Comparison of ENCODE assay signal across 8 cellular contexts in the genomic region with DNA sequence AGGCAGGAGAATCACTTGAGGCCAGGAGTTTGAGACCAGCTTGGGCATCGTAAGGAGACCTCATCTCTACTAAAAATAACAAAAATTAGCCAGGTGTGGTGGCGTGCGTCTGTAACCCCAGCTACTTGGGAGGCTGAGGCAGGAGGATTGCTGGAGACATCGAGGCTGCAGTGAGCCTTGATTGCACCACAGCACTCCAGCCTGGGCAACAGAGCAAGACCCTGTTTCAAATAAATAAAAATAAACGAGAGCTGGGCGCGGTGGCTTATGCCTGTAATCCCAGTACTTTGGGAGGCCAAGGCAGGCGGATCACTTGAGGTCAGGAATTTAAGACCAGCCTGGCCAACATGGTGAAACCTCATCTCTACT. TPM values are rescaled to one million over a fixed set of nuclear protein-coding genes. Genes with fewer than 3 reads are reported as not detected.
DNase-seq lines count a peak whose midpoint lies in the region; ATAC-seq, FAIRE-seq and TF ChIP-seq lines count a peak whose summit lies in the region.
"Not testable (repeated sequence)": the region's sequence is repeated elsewhere in the genome, so short reads cannot be mapped to it uniquely, and the experiment has no call there.

No MANE protein-coding gene starts in this region.

- POLR2A ChIA-PET in HepG2 (lab: Yijun Ruan, JAX), result interaction anchor here (0.8 to 2.7 kb wide), 4 partner anchors 16 to 103 kb away, joined by 3 to 17 read pairs (median 4); a partner anchor contains a TSS

- H3K27ac Mint-ChIP-seq in CD14-positive monocyte, result peak overlapping the region; percentile 78 to 97 (median 88)
- H3K27ac Mint-ChIP-seq in osteocyte (ENCODE audit: unreplicated experiment), result not testable (repeated sequence)

- FAIRE-seq in HepG2 (lab: Jason Lieb, UNC), result not testable (repeated sequence)

- in situ Hi-C loops in HepG2 (cut with HindIII; ENCODE audit: extremely low pct_ligation_motif_present, low pct_unique_long_range_greater_than_20kb), result not testable (repeated sequence)

- TF ChIP-seq EP300 in HepG2 (IDR thresholded peaks at IDR 0.05; ENCODE audit: low read depth in 2 of 2, low read length in 2 of 2); HepG2 (CRISPR knock-in tag; IDR thresholded peaks at IDR 0.05; ENCODE audit: borderline replicate concordance): not testable (repeated sequence)

- H3K4me1 ChIP-seq in KMS-11 (ENCODE audit: low read depth, poor library complexity, severe bottlenecking) (peaks cover 25% of the 10 kb centered on the region), adipocyte (ENCODE audit: control insufficient read depth, insufficient read depth, low read length) (peaks cover 22% of the 10 kb centered on the region), HepG2 (ENCODE audit: insufficient read depth, low read length) (peaks cover 41% of the 10 kb centered on the region)
- not testable (repeated sequence) for H3K4me1 ChIP-seq in endocrine pancreas (ENCODE audit: control insufficient read depth, insufficient read depth, low read length)

- not testable (repeated sequence) for BruUV-seq in HepG2 (replicated peaks; lab: Mats Ljungman, UMichigan)

- H3K9me3 Mint-ChIP-seq in CD14-positive monocyte; osteocyte (ENCODE audit: unreplicated experiment): not testable (repeated sequence)

- not testable (repeated sequence) for H3K4me3 ChIP-seq in KMS-11 (IDR thresholded peaks at IDR 0.05; ENCODE audit: insufficient read depth, low read depth, low read length)
- peak overlapping the region; percentile 72; the same call in 1 of the 2 replicates for H3K4me3 ChIP-seq in WI38 (ENCODE audit: low read depth, low read length)
- peak overlapping the region; percentile 78 for H3K4me3 ChIP-seq in adipocyte (ENCODE audit: low read length)
- peak overlapping the region; percentile 28 for H3K4me3 ChIP-seq in endocrine pancreas (ENCODE audit: control insufficient read depth, insufficient read depth, low read length)
- H3K4me3 ChIP-seq in HepG2 (replicated peaks in 1 of 3; ENCODE audit: insufficient read depth in 1 of 3, low read depth in 2 of 3, low read length in 3 of 3), result peak overlapping the region; percentile 67 to 81 (median 81); a peak in 5 of 6 replicates

- intact Hi-C loops in CD14-positive monocyte (cut with micrococcal nuclease); HepG2 (cut with micrococcal nuclease; ENCODE audit: unreplicated experiment): not testable (repeated sequence)

- H3K9ac ChIP-seq in KMS-11, result not testable (repeated sequence)
- H3K9ac ChIP-seq in adipocyte (ENCODE audit: low read length) (peak overlapping the region; percentile 17), endocrine pancreas (ENCODE audit: control insufficient read depth, insufficient read depth, low read length) (peak overlapping the region; percentile 42), HepG2 (ENCODE audit: insufficient read depth, low read depth, low read length) (peak overlapping the region; percentile 24; the same call in 1 of the 2 replicates)

- H3K4me1 Mint-ChIP-seq in CD14-positive monocyte, result peaks cover 46% of the 10 kb centered on the region
- H3K4me1 Mint-ChIP-seq in osteocyte (ENCODE audit: unreplicated experiment), result peaks cover 29% of the 10 kb centered on the region

- H3K4me3 Mint-ChIP-seq in CD14-positive monocyte (peak overlapping the region; percentile 91 to 99), osteocyte (ENCODE audit: unreplicated experiment) (peak overlapping the region; percentile 40)

- not testable (repeated sequence) for DNase-seq in CD14-positive monocyte (ENCODE audit: low spot score); adipocyte (ENCODE audit: low read depth); HepG2 (ENCODE audit: low spot score); osteocyte (ENCODE audit: extremely low spot score, unreplicated experiment); substantia nigra (lab: John Stamatoyannopoulos, UW)

- not testable (repeated sequence) for TF ChIP-seq CTCF in CD14-positive monocyte (IDR thresholded peaks at IDR 0.05); KMS-11 (conservative IDR thresholded peaks at IDR 0.05; ENCODE audit: low read depth, low read length); WI38 (IDR thresholded peaks at IDR 0.05; ENCODE audit: low read depth, low read length); HepG2 (CRISPR knock-in tag; IDR thresholded peaks at IDR 0.05); osteocyte (IDR thresholded peaks at IDR 0.05)

- not testable (repeated sequence) for H3K79me2 ChIP-seq in KMS-11 (ENCODE audit: insufficient read depth, low read depth); HepG2 (ENCODE audit: insufficient read depth, low read length)

- not testable (repeated sequence) for H3K27ac ChIP-seq in KMS-11; HepG2 (ENCODE audit: extremely low read length, insufficient read depth, low read length)
- H3K27ac ChIP-seq in substantia nigra (ENCODE audit: low read depth, low read length, poor library complexity, severe bottlenecking), result peak overlapping the region; percentile 40

- ATAC-seq in HepG2, result not testable (repeated sequence)

- H3K36me3 ChIP-seq in KMS-11 (ENCODE audit: insufficient read depth); adipocyte (ENCODE audit: control insufficient read depth, insufficient read depth, low read length, severe bottlenecking); endocrine pancreas (ENCODE audit: control insufficient read depth, insufficient read depth, low read length); HepG2 (replicated peaks in 1 of 2; ENCODE audit: control insufficient read depth in 1 of 2, insufficient read depth in 2 of 2, low read length in 2 of 2): not testable (repeated sequence)

- TF ChIP-seq RAD21 in HepG2 (CRISPR knock-in tag; IDR thresholded peaks at IDR 0.05), result not testable (repeated sequence)

- H3K27me3 Mint-ChIP-seq in CD14-positive monocyte (ENCODE audit: low read depth in 3 of 3); osteocyte (ENCODE audit: unreplicated experiment): not testable (repeated sequence)

- H3K4me2 ChIP-seq in KMS-11, result peak overlapping the region; percentile 66
- peak overlapping the region; percentile 97 for H3K4me2 ChIP-seq in HepG2 (ENCODE audit: low read depth, low read length)

- TF ChIP-seq POLR2A in HepG2 (IDR thresholded peaks at IDR 0.05; ENCODE audit: insufficient read depth in 1 of 2, low read depth in 2 of 2, low read length in 2 of 2), result not testable (repeated sequence)

- CTCF ChIA-PET in HepG2 (lab: Yijun Ruan, JAX; ENCODE audit: low intra/inter-chr PET ratio, low total read pairs), result not testable (repeated sequence)

- H2AFZ ChIP-seq in KMS-11 (ENCODE audit: low read depth), result peak overlapping the region; percentile 94
- H2AFZ ChIP-seq in HepG2 (ENCODE audit: low read length), result not testable (repeated sequence)

- not testable (repeated sequence) for H3K27me3 ChIP-seq in KMS-11 (ENCODE audit: insufficient read depth, low read depth); adipocyte (replicated peaks; ENCODE audit: control insufficient read depth, insufficient read depth, low read length); endocrine pancreas (ENCODE audit: control insufficient read depth, insufficient read depth, low read length); HepG2 (ENCODE audit: control insufficient read depth in 1 of 2, insufficient read depth in 2 of 2, low read length in 2 of 2)

- WGBS in HepG2 (ENCODE audit: low lambda C conversion rate), result 85% methylated on average over 8 of the region's 8 CpGs

- H3K36me3 Mint-ChIP-seq in CD14-positive monocyte, result peaks cover 26 to 50% of the 10 kb centered on the region in 2 donors
- H3K36me3 Mint-ChIP-seq in osteocyte (ENCODE audit: unreplicated experiment), result not testable (repeated sequence)

- not testable (repeated sequence) for H3K9me3 ChIP-seq in adipocyte (ENCODE audit: control insufficient read depth, low read length); endocrine pancreas (ENCODE audit: control insufficient read depth, low read length); HepG2 (ENCODE audit: low read length)

- not testable (repeated sequence) for H4K20me1 ChIP-seq in KMS-11 (ENCODE audit: insufficient read depth); HepG2 (ENCODE audit: insufficient read depth, low read length)

RNA-seq across cellular contexts. Expression of a gene that starts 0.6 kb away (rescaled TPM):
- polyA plus RNA-seq in CD14-positive monocyte, result 10 to 100 TPM; 52.9 to 60.8 TPM
- total RNA-seq in HepG2 (2016; rRNA removed; fragmentation: Illumina TruSeq; extraction: Trizol), result 2.0 and 3.3 TPM in 2 replicates
- 0.26 and 0.40 TPM in 2 replicates for total RNA-seq in HepG2 (2016; cell fraction: cytosol; rRNA removed; fragmentation: Illumina TruSeq; extraction: Trizol; ENCODE audit: low read depth)
- total RNA-seq in HepG2 (2016; cell fraction: insoluble cytoplasmic fraction; rRNA removed; fragmentation: Illumina TruSeq; extraction: Trizol), result 1.9 and 2.7 TPM in 2 replicates
- 1.9 and 2.1 TPM in 2 replicates for total RNA-seq in HepG2 (2016; cell fraction: membrane; rRNA removed; fragmentation: Illumina TruSeq; extraction: Trizol)
- 1.5 and 1.8 TPM in 2 replicates for total RNA-seq in HepG2 (2016; cell fraction: nucleus; rRNA removed; fragmentation: Illumina TruSeq; extraction: Trizol)
- 16.1 and 19.9 TPM in 2 replicates for polyA plus RNA-seq in HepG2 (2011; rRNA removed)
- polyA plus RNA-seq in HepG2 (2011; cell fraction: cytosol; rRNA removed), result 12.0 and 13.8 TPM in 2 replicates
- 7.5 and 9.8 TPM in 2 replicates for polyA plus RNA-seq in HepG2 (2011; cell fraction: nucleus; rRNA removed)
- polyA plus RNA-seq in HepG2 (2012), result 2.1 TPM in 2 replicates
- 0.28 and 0.29 TPM in 2 replicates for polyA plus RNA-seq in HepG2 (2016; cell fraction: cytosol; fragmentation: Illumina TruSeq; extraction: Trizol; ENCODE audit: low read depth)
- polyA plus RNA-seq in HepG2 (2016; cell fraction: insoluble cytoplasmic fraction; fragmentation: Illumina TruSeq; extraction: Trizol; ENCODE audit: low read depth), result 3.1 and 3.9 TPM in 2 replicates
- polyA plus RNA-seq in HepG2 (2016; cell fraction: membrane; fragmentation: Illumina TruSeq; extraction: Trizol; ENCODE audit: low read depth), result 0.98 and 1.6 TPM in 2 replicates
- 2.7 and 3.4 TPM in 2 replicates for polyA plus RNA-seq in HepG2 (2016; cell fraction: nucleus; fragmentation: Illumina TruSeq; extraction: Trizol; ENCODE audit: insufficient read depth, low read depth)
- polyA minus RNA-seq in HepG2 (2011; rRNA and poly(A)+ RNA removed; ENCODE audit: low replicate concordance), result 91.8 and 118 TPM in 2 replicates
- 11.3 and 12.6 TPM in 2 replicates for polyA minus RNA-seq in HepG2 (2011; cell fraction: cytosol; rRNA and poly(A)+ RNA removed)
- 5.3 and 6.6 TPM in 2 replicates for polyA minus RNA-seq in HepG2 (2011; cell fraction: nucleus; rRNA and poly(A)+ RNA removed)
- 2.6 and 4.3 TPM in 2 replicates for total RNA-seq in osteocyte

RNA-seq across cellular contexts. Expression of a gene that starts 6.0 kb away (rescaled TPM):
- polyA plus RNA-seq in CD14-positive monocyte, result 100 to 1,000 TPM; 252 to 335 TPM
- 22.8 and 45.5 TPM in 2 replicates for total RNA-seq in HepG2 (2016; rRNA removed; fragmentation: Illumina TruSeq; extraction: Trizol)
- total RNA-seq in HepG2 (2016; cell fraction: cytosol; rRNA removed; fragmentation: Illumina TruSeq; extraction: Trizol; ENCODE audit: low read depth), result 23.9 and 36.8 TPM in 2 replicates
- total RNA-seq in HepG2 (2016; cell fraction: insoluble cytoplasmic fraction; rRNA removed; fragmentation: Illumina TruSeq; extraction: Trizol), result 26.6 and 43.5 TPM in 2 replicates
- total RNA-seq in HepG2 (2016; cell fraction: membrane; rRNA removed; fragmentation: Illumina TruSeq; extraction: Trizol), result 20.5 and 27.0 TPM in 2 replicates
- total RNA-seq in HepG2 (2016; cell fraction: nucleus; rRNA removed; fragmentation: Illumina TruSeq; extraction: Trizol), result 40.9 and 45.4 TPM in 2 replicates
- 98.7 and 119 TPM in 2 replicates for polyA plus RNA-seq in HepG2 (2011; rRNA removed)
- 206 and 218 TPM in 2 replicates for polyA plus RNA-seq in HepG2 (2011; cell fraction: cytosol; rRNA removed)
- polyA plus RNA-seq in HepG2 (2011; cell fraction: nucleus; rRNA removed), result 131 and 158 TPM in 2 replicates
- polyA plus RNA-seq in HepG2 (2012), result 57.4 and 59.1 TPM in 2 replicates
- polyA plus RNA-seq in HepG2 (2016; cell fraction: cytosol; fragmentation: Illumina TruSeq; extraction: Trizol; ENCODE audit: low read depth), result 31.8 and 38.8 TPM in 2 replicates
- 33.6 and 35.9 TPM in 2 replicates for polyA plus RNA-seq in HepG2 (2016; cell fraction: insoluble cytoplasmic fraction; fragmentation: Illumina TruSeq; extraction: Trizol; ENCODE audit: low read depth)
- polyA plus RNA-seq in HepG2 (2016; cell fraction: membrane; fragmentation: Illumina TruSeq; extraction: Trizol; ENCODE audit: low read depth), result 24.0 and 30.5 TPM in 2 replicates
- 71.8 and 88.8 TPM in 2 replicates for polyA plus RNA-seq in HepG2 (2016; cell fraction: nucleus; fragmentation: Illumina TruSeq; extraction: Trizol; ENCODE audit: insufficient read depth, low read depth)
- polyA minus RNA-seq in HepG2 (2011; rRNA and poly(A)+ RNA removed; ENCODE audit: low replicate concordance), result 48.8 and 93.8 TPM in 2 replicates
- polyA minus RNA-seq in HepG2 (2011; cell fraction: cytosol; rRNA and poly(A)+ RNA removed), result 25.0 and 36.6 TPM in 2 replicates
- polyA minus RNA-seq in HepG2 (2011; cell fraction: nucleus; rRNA and poly(A)+ RNA removed), result 8.2 and 12.7 TPM in 2 replicates
- 57.4 and 64.1 TPM in 2 replicates for total RNA-seq in osteocyte

RNA-seq across cellular contexts. Expression of a gene that starts 6.2 kb away (rescaled TPM):
- polyA plus RNA-seq in CD14-positive monocyte (10 to 100 TPM; 37.1 to 38.3 TPM), HepG2 (2011; rRNA removed) (6.3 and 9.1 TPM in 2 replicates)
- total RNA-seq in HepG2 (2016; rRNA removed; fragmentation: Illumina TruSeq; extraction: Trizol) (1.2 and 1.7 TPM in 2 replicates), osteocyte (22.4 and 28.1 TPM in 2 replicates)
- 0.81 and 0.88 TPM in 2 replicates for total RNA-seq in HepG2 (2016; cell fraction: cytosol; rRNA removed; fragmentation: Illumina TruSeq; extraction: Trizol; ENCODE audit: low read depth)
- 0.82 and 1.3 TPM in 2 replicates for total RNA-seq in HepG2 (2016; cell fraction: insoluble cytoplasmic fraction; rRNA removed; fragmentation: Illumina TruSeq; extraction: Trizol)
- total RNA-seq in HepG2 (2016; cell fraction: membrane; rRNA removed; fragmentation: Illumina TruSeq; extraction: Trizol), result 1.4 and 1.9 TPM in 2 replicates
- 2.7 and 4.7 TPM in 2 replicates for total RNA-seq in HepG2 (2016; cell fraction: nucleus; rRNA removed; fragmentation: Illumina TruSeq; extraction: Trizol)
- polyA plus RNA-seq in HepG2 (2011; cell fraction: cytosol; rRNA removed), result 2.8 and 3.3 TPM in 2 replicates
- 44.4 and 50.4 TPM in 2 replicates for polyA plus RNA-seq in HepG2 (2011; cell fraction: nucleus; rRNA removed)
- polyA plus RNA-seq in HepG2 (2012), result 4.5 and 6.5 TPM in 2 replicates
- 1.7 and 2.1 TPM in 2 replicates for polyA plus RNA-seq in HepG2 (2016; cell fraction: cytosol; fragmentation: Illumina TruSeq; extraction: Trizol; ENCODE audit: low read depth)
- polyA plus RNA-seq in HepG2 (2016; cell fraction: insoluble cytoplasmic fraction; fragmentation: Illumina TruSeq; extraction: Trizol; ENCODE audit: low read depth), result 2.2 TPM in 2 replicates
- polyA plus RNA-seq in HepG2 (2016; cell fraction: membrane; fragmentation: Illumina TruSeq; extraction: Trizol; ENCODE audit: low read depth), result 1.5 and 2.1 TPM in 2 replicates
- polyA plus RNA-seq in HepG2 (2016; cell fraction: nucleus; fragmentation: Illumina TruSeq; extraction: Trizol; ENCODE audit: insufficient read depth, low read depth), result 8.6 and 11.0 TPM in 2 replicates
- 2.6 and 3.3 TPM in 2 replicates for polyA minus RNA-seq in HepG2 (2011; rRNA and poly(A)+ RNA removed; ENCODE audit: low replicate concordance)
- polyA minus RNA-seq in HepG2 (2011; cell fraction: cytosol; rRNA and poly(A)+ RNA removed), result 0.97 TPM in 1 of 2 replicates, not detected in the other
- polyA minus RNA-seq in HepG2 (2011; cell fraction: nucleus; rRNA and poly(A)+ RNA removed), result 7.0 and 7.8 TPM in 2 replicates

RNA-seq across cellular contexts. Expression of a gene that starts 15.1 kb away (rescaled TPM):
- polyA plus RNA-seq in CD14-positive monocyte (10 to 100 TPM; 35.0 to 45.5 TPM), HepG2 (2011; rRNA removed) (2.1 and 4.2 TPM in 2 replicates)
- total RNA-seq in HepG2 (2016; rRNA removed; fragmentation: Illumina TruSeq; extraction: Trizol) (0.77 and 1.5 TPM in 2 replicates), osteocyte (51.9 and 55.8 TPM in 2 replicates)
- 1.2 and 1.3 TPM in 2 replicates for total RNA-seq in HepG2 (2016; cell fraction: cytosol; rRNA removed; fragmentation: Illumina TruSeq; extraction: Trizol; ENCODE audit: low read depth)
- total RNA-seq in HepG2 (2016; cell fraction: insoluble cytoplasmic fraction; rRNA removed; fragmentation: Illumina TruSeq; extraction: Trizol), result 0.70 and 1.3 TPM in 2 replicates
- total RNA-seq in HepG2 (2016; cell fraction: membrane; rRNA removed; fragmentation: Illumina TruSeq; extraction: Trizol), result 1.9 and 3.1 TPM in 2 replicates
- total RNA-seq in HepG2 (2016; cell fraction: nucleus; rRNA removed; fragmentation: Illumina TruSeq; extraction: Trizol), result 1.1 and 1.8 TPM in 2 replicates
- polyA plus RNA-seq in HepG2 (2011; cell fraction: cytosol; rRNA removed), result 1.9 and 2.5 TPM in 2 replicates
- 17.0 and 17.4 TPM in 2 replicates for polyA plus RNA-seq in HepG2 (2011; cell fraction: nucleus; rRNA removed)
- polyA plus RNA-seq in HepG2 (2012), result 3.2 and 4.3 TPM in 2 replicates
- 2.2 and 3.3 TPM in 2 replicates for polyA plus RNA-seq in HepG2 (2016; cell fraction: cytosol; fragmentation: Illumina TruSeq; extraction: Trizol; ENCODE audit: low read depth)
- 1.3 and 2.2 TPM in 2 replicates for polyA plus RNA-seq in HepG2 (2016; cell fraction: insoluble cytoplasmic fraction; fragmentation: Illumina TruSeq; extraction: Trizol; ENCODE audit: low read depth)
- 4.4 and 5.3 TPM in 2 replicates for polyA plus RNA-seq in HepG2 (2016; cell fraction: membrane; fragmentation: Illumina TruSeq; extraction: Trizol; ENCODE audit: low read depth)
- polyA plus RNA-seq in HepG2 (2016; cell fraction: nucleus; fragmentation: Illumina TruSeq; extraction: Trizol; ENCODE audit: insufficient read depth, low read depth), result 3.3 and 4.8 TPM in 2 replicates
- polyA minus RNA-seq in HepG2 (2011; rRNA and poly(A)+ RNA removed; ENCODE audit: low replicate concordance), result 7.2 and 7.3 TPM in 2 replicates
- 1.3 and 2.5 TPM in 2 replicates for polyA minus RNA-seq in HepG2 (2011; cell fraction: cytosol; rRNA and poly(A)+ RNA removed)
- polyA minus RNA-seq in HepG2 (2011; cell fraction: nucleus; rRNA and poly(A)+ RNA removed), result 2.8 and 4.7 TPM in 2 replicates

RNA-seq across cellular contexts. Expression of a gene that starts 34.4 kb away (rescaled TPM):
- polyA plus RNA-seq in CD14-positive monocyte (10 to 100 TPM in 1 of 2 donors, 1 to 10 TPM in 1; 8.7 to 11.5 TPM), HepG2 (2011; rRNA removed) (2.7 and 3.9 TPM in 2 replicates)
- total RNA-seq in HepG2 (2016; rRNA removed; fragmentation: Illumina TruSeq; extraction: Trizol) (3.1 and 3.3 TPM in 2 replicates), osteocyte (1.3 and 2.4 TPM in 2 replicates)
- 0.81 and 1.5 TPM in 2 replicates for total RNA-seq in HepG2 (2016; cell fraction: cytosol; rRNA removed; fragmentation: Illumina TruSeq; extraction: Trizol; ENCODE audit: low read depth)
- total RNA-seq in HepG2 (2016; cell fraction: insoluble cytoplasmic fraction; rRNA removed; fragmentation: Illumina TruSeq; extraction: Trizol), result 3.1 and 3.4 TPM in 2 replicates
- total RNA-seq in HepG2 (2016; cell fraction: membrane; rRNA removed; fragmentation: Illumina TruSeq; extraction: Trizol), result 1.9 and 2.2 TPM in 2 replicates
- 1.3 and 2.3 TPM in 2 replicates for total RNA-seq in HepG2 (2016; cell fraction: nucleus; rRNA removed; fragmentation: Illumina TruSeq; extraction: Trizol)
- polyA plus RNA-seq in HepG2 (2011; cell fraction: cytosol; rRNA removed), result 2.3 and 3.3 TPM in 2 replicates
- polyA plus RNA-seq in HepG2 (2011; cell fraction: nucleus; rRNA removed), result 4.9 and 5.4 TPM in 2 replicates
- 1.5 and 1.6 TPM in 2 replicates for polyA plus RNA-seq in HepG2 (2012)
- polyA plus RNA-seq in HepG2 (2016; cell fraction: cytosol; fragmentation: Illumina TruSeq; extraction: Trizol; ENCODE audit: low read depth), result 0.61 and 0.65 TPM in 2 replicates
- 3.9 and 4.4 TPM in 2 replicates for polyA plus RNA-seq in HepG2 (2016; cell fraction: insoluble cytoplasmic fraction; fragmentation: Illumina TruSeq; extraction: Trizol; ENCODE audit: low read depth)
- polyA plus RNA-seq in HepG2 (2016; cell fraction: membrane; fragmentation: Illumina TruSeq; extraction: Trizol; ENCODE audit: low read depth), result 1.2 and 1.6 TPM in 2 replicates
- polyA plus RNA-seq in HepG2 (2016; cell fraction: nucleus; fragmentation: Illumina TruSeq; extraction: Trizol; ENCODE audit: insufficient read depth, low read depth), result 2.9 and 3.2 TPM in 2 replicates
- 1.3 and 2.7 TPM in 2 replicates for polyA minus RNA-seq in HepG2 (2011; rRNA and poly(A)+ RNA removed; ENCODE audit: low replicate concordance)
- polyA minus RNA-seq in HepG2 (2011; cell fraction: cytosol; rRNA and poly(A)+ RNA removed), result 0.79 and 0.97 TPM in 2 replicates
- polyA minus RNA-seq in HepG2 (2011; cell fraction: nucleus; rRNA and poly(A)+ RNA removed), result 1.8 and 2.7 TPM in 2 replicates
